Comparison of ENCODE assay signal across 27 cellular contexts in the genomic region with DNA sequence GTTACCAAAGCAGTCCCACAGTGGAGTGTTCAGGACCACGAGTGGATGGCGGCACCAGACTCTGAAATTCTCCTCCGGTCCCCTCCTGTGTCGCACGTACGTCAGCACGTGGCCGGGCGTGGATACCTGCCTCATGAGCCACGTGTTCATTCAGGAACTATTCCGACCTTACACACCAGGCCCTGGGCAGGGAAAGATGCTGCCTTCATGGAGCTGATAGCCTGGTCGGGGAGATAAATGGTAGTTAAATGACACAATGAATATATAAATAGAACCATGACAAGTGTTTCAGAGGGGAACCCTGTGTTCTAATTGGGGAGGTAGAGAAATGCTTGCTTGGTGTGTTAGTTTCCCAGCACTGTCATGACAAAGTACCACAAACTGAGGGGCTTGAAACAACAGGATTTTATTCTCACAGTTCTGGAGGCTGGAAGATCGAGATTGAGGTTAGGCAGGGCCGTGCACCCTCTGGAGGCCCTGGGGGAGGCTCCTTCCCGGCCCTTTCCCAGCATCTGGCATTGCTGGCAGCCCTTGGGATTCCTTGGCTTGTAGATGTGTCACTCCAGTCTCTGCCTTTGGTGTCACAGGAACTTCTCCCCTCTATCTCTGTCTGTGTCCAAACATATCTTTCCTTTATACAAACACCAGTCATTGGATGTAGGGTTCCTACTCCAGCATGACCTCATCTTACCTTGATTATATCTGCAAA.
"Had no signal": no experiment of that assay in that cellular context is flagged by ENCODE, and none has a peak within 500 bp of the region (broad histone marks: within the 10 kb centered on the region; RNA-seq: fewer than 3 reads in every experiment).

No MANE protein-coding gene starts in this region.

- H3K27ac Mint-ChIP-seq: activated CD4-positive, alpha-beta T cell treated with anti-CD3 and anti-CD28 coated beads for 36 hours; activated naive CD8-positive, alpha-beta T cell treated with anti-CD3 and anti-CD28 coated beads, Interleukin-2, amount 50 U/mL, for 24 hours; natural killer cell; stimulated activated memory B cell treated with anti-CD40 and anti-IgM and Interleukin-4, amounts not matched to agents 10 μg/mL and 1 μg/mL and 100 μg/mL, for 72 hours had no signal

- H3K4me3 Mint-ChIP-seq: activated CD4-positive, alpha-beta T cell treated with anti-CD3 and anti-CD28 coated beads for 36 hours; activated naive CD8-positive, alpha-beta T cell treated with anti-CD3 and anti-CD28 coated beads, Interleukin-2, amount 50 U/mL, for 24 hours; central memory CD8-positive, alpha-beta T cell; natural killer cell; stimulated activated memory B cell treated with anti-CD40 and anti-IgM and Interleukin-4, amounts not matched to agents 10 μg/mL and 1 μg/mL and 100 μg/mL, for 72 hours had no signal

- H3K4me1 Mint-ChIP-seq: activated CD4-positive, alpha-beta T cell treated with anti-CD3 and anti-CD28 coated beads for 36 hours; activated naive CD8-positive, alpha-beta T cell treated with anti-CD3 and anti-CD28 coated beads, Interleukin-2, amount 50 U/mL, for 24 hours; central memory CD8-positive, alpha-beta T cell; natural killer cell; stimulated activated memory B cell treated with anti-CD40 and anti-IgM and Interleukin-4, amounts not matched to agents 10 μg/mL and 1 μg/mL and 100 μg/mL, for 72 hours had no signal

- H3K4me1 ChIP-seq: esophagus muscularis mucosa, foreskin keratinocyte, left lung, thyroid gland, upper lobe of left lung had no signal

- H3K27me3 Mint-ChIP-seq: activated naive CD8-positive, alpha-beta T cell treated with anti-CD3 and anti-CD28 coated beads, Interleukin-2, amount 50 U/mL, for 24 hours; central memory CD8-positive, alpha-beta T cell; stimulated activated memory B cell treated with anti-CD40 and anti-IgM and Interleukin-4, amounts not matched to agents 10 μg/mL and 1 μg/mL and 100 μg/mL, for 72 hours had no signal

- H3K9me3 ChIP-seq: esophagus muscularis mucosa, left lung, sigmoid colon, stomach, thyroid gland, upper lobe of left lung had no signal

- ATAC-seq: activated CD4-positive, alpha-beta T cell treated with anti-CD3 and anti-CD28 coated beads for 36 hours; activated naive CD8-positive, alpha-beta T cell treated with anti-CD3 and anti-CD28 coated beads, Interleukin-2, amount 50 U/mL, for 24 hours; foreskin keratinocyte; left lung; natural killer cell; stimulated activated memory B cell treated with anti-CD40 and anti-IgM and Interleukin-4, amounts not matched to agents 10 μg/mL and 1 μg/mL and 100 μg/mL, for 72 hours had no signal

- H3K4me3 ChIP-seq: esophagus muscularis mucosa, left lung, sigmoid colon, smooth muscle cell, stomach, thyroid gland, upper lobe of left lung had no signal

- H3K27me3 ChIP-seq: foreskin keratinocyte, left lung, sigmoid colon, stomach, thyroid gland, upper lobe of left lung had no signal

- H3K9me3 Mint-ChIP-seq: activated naive CD8-positive, alpha-beta T cell treated with anti-CD3 and anti-CD28 coated beads, Interleukin-2, amount 50 U/mL, for 24 hours; central memory CD8-positive, alpha-beta T cell; natural killer cell; stimulated activated memory B cell treated with anti-CD40 and anti-IgM and Interleukin-4, amounts not matched to agents 10 μg/mL and 1 μg/mL and 100 μg/mL, for 72 hours had no signal

- H3K36me3 Mint-ChIP-seq: natural killer cell; stimulated activated memory B cell treated with anti-CD40 and anti-IgM and Interleukin-4, amounts not matched to agents 10 μg/mL and 1 μg/mL and 100 μg/mL, for 72 hours had no signal

- DNase-seq: activated CD4-positive, alpha-beta T cell treated with anti-CD3 and anti-CD28 coated beads for 36 hours; activated CD4-positive, alpha-beta T cell treated with anti-CD3 and anti-CD28 coated beads, Interleukin-2, amount 50 U/mL, for 48 hours; activated CD4-positive, CD25-positive, alpha-beta regulatory T cell; activated CD8-positive, alpha-beta memory T cell treated with anti-CD3 and anti-CD28 coated beads for 24 hours; activated gamma-delta T cell treated with Interleukin-2 at 50 U/mL for 16 hours; activated naive CD4-positive, alpha-beta T cell treated with anti-CD3 and anti-CD28 coated beads, Interleukin-2, amount 50 U/mL, for 16 hours; activated naive CD8-positive, alpha-beta T cell treated with anti-CD3 and anti-CD28 coated beads, Interleukin-2, amount 50 U/mL, for 24 hours; amygdala; dermis blood vessel endothelial cell; effector CD4-positive, alpha-beta T cell; foreskin keratinocyte; kidney glomerular epithelial cell; left lung; mammary epithelial cell; midbrain; natural killer cell; sigmoid colon; stimulated activated CD4-positive, alpha-beta T cell treated with anti-CD3 and anti-CD28 coated beads, Interleukin-1b, Interleukin-23, amount 100 ng/mL, for 48 hours; stimulated activated CD4-positive, alpha-beta T cell treated with anti-CD3 and anti-CD28 coated beads, Interleukin-4, amount 100 ng/mL, for 4 hours; stimulated activated CD8-positive, alpha-beta memory T cell treated with anti-CD3 and anti-CD28 coated beads, Interleukin-4, amount 100 ng/mL, for 48 hours; stomach; thyroid gland; upper lobe of left lung had no signal

- H3K27ac ChIP-seq: esophagus muscularis mucosa, foreskin keratinocyte, left lung, sigmoid colon, stomach, thyroid gland, upper lobe of left lung had no signal

- H3K36me3 ChIP-seq: esophagus muscularis mucosa, left lung, sigmoid colon, stomach, thyroid gland, upper lobe of left lung had no signal
